ENCODE assay signal across 19 cellular contexts in genomic region chr10:27457261-27457945, GRCh38.
"Had no signal": no experiment of that assay in that cellular context is flagged by ENCODE, and none has a peak within 500 bp of the region (broad histone marks: within the 10 kb centered on the region; RNA-seq: fewer than 3 reads in every experiment).

No MANE protein-coding gene starts in this region.

- H3K36me3 ChIP-seq: breast epithelium, gastrocnemius medialis, left lung had no signal

- H3K4me1 ChIP-seq: breast epithelium, gastrocnemius medialis had no signal

- H3K4me3 ChIP-seq: breast epithelium, gastrocnemius medialis, left lung had no signal

- H3K27ac ChIP-seq: breast epithelium, gastrocnemius medialis, left lung, VCaP had no signal

- DNase-seq: activated CD4-positive, alpha-beta T cell treated with anti-CD3 and anti-CD28 coated beads, Interleukin-2, amount 50 U/mL, for 1 hour; activated CD4-positive, CD25-positive, alpha-beta regulatory T cell treated with anti-CD3 and anti-CD28 coated beads, Interleukin-2, amount 50 U/mL, for 72 hours; activated CD8-positive, alpha-beta memory T cell treated with anti-CD3 and anti-CD28 coated beads, Interleukin-2, amount 50 U/mL, for 4 hours; activated effector memory CD4-positive, alpha-beta T cell treated with Interleukin-2 at 50 U/mL for 16 hours; activated T-cell treated with anti-CD3 and anti-CD28 coated beads, Interleukin-2, amount 50 U/mL, for 4 hours; cerebellar nuclear complex; effector CD4-positive, alpha-beta T cell; gastrocnemius medialis; head of caudate nucleus; kidney; left lung; nephron progenitor cell; occipital lobe; retina; stimulated activated CD8-positive, alpha-beta memory T cell treated with anti-CD3 and anti-CD28 coated beads, Interleukin-4, amount 100 ng/mL, for 48 hours; stimulated activated naive CD4-positive, alpha-beta T cell had no signal

- H3K9me3 ChIP-seq: breast epithelium, gastrocnemius medialis, left lung had no signal

- ATAC-seq: activated T-cell treated with anti-CD3 and anti-CD28 coated beads, Interleukin-2, amount 50 U/mL, for 4 hours; esophagus mucosa; gastrocnemius medialis; left lung had no signal

- H3K27me3 ChIP-seq: breast epithelium, gastrocnemius medialis had no signal
